10 cellular contexts compared by ENCODE assay signal in genomic region chr17:50059256-50059655, GRCh38. TPM values are rescaled to one million over a fixed set of nuclear protein-coding genes. Genes with fewer than 3 reads are reported as not detected.
DNase-seq lines count a peak whose midpoint lies in the region; ATAC-seq and TF ChIP-seq lines count a peak whose summit lies in the region.
"Had no signal": no experiment of that assay in that cellular context is flagged by ENCODE, and none has a peak within 500 bp of the region (broad histone marks: within the 10 kb centered on the region; RNA-seq: fewer than 3 reads in every experiment).

No MANE protein-coding gene starts in this region.

- H3K4me3 ChIP-seq in AG10803 (ENCODE audit: low read length) (peak overlapping the region; percentile 5; the same call in 1 of the 2 replicates), Panc1 (ENCODE audit: low read depth in 2 of 2, low read length in 2 of 2) (peak overlapping the region; percentile 63 to 99), esophagus squamous epithelium (peak overlapping the region in 2 of 4 donors; percentile 1 to 79), ovary (no peak overlapping the region)

- DNase-seq in AG10803 (ENCODE audit: low read depth) (no peak), Panc1 (ENCODE audit: low read depth, low spot score) (no peak), esophagus squamous epithelium (lab: John Stamatoyannopoulos, UW) (no peak), ovary (peak in 1 of 5 donors; percentile 34), amygdala (lab: John Stamatoyannopoulos, UW) (no peak), NCI-H2171 (lab: John Stamatoyannopoulos, UW) (no peak), OCI-M1 (lab: John Stamatoyannopoulos, UW) (no peak), HPDE6-E6E7 (ENCODE audit: extremely low spot score) (no peak)
- DNase-seq: activated naive CD4-positive, alpha-beta T cell treated with anti-CD3 and anti-CD28 coated beads, Interleukin-2, amount 50 U/mL, for 16 hours; naive B cell had no signal

- TF ChIP-seq CTCF in AG10803 (conservative IDR thresholded peaks at IDR 0.05; ENCODE audit: low read length) (no peak), Panc1 (IDR thresholded peaks at IDR 0.05) (no peak), esophagus squamous epithelium (IDR thresholded peaks at IDR 0.05) (no peak), ovary (IDR thresholded peaks at IDR 0.05) (no peak)

- peaks cover 69% of the 10 kb centered on the region for H3K4me1 ChIP-seq in Panc1 (ENCODE audit: control insufficient read depth, insufficient read depth, low read length)
- peaks cover 67 to 99% (median 87%) of the 10 kb centered on the region in 3 donors for H3K4me1 ChIP-seq in esophagus squamous epithelium
- peaks cover 54% of the 10 kb centered on the region for H3K4me1 ChIP-seq in ovary (ENCODE audit: insufficient read depth)

- no peaks in the 10 kb centered on the region for H3K27me3 ChIP-seq in Panc1 (ENCODE audit: control insufficient read depth, insufficient read depth, low read length)
- H3K27me3 ChIP-seq in esophagus squamous epithelium, result no peaks in the 10 kb centered on the region
- H3K27me3 ChIP-seq in ovary, result no peaks in the 10 kb centered on the region

- no peak for ATAC-seq in Panc1

- peaks cover 8% of the 10 kb centered on the region; the same call in 1 of the 2 replicates for H3K36me3 ChIP-seq in Panc1 (ENCODE audit: control insufficient read depth, insufficient read depth, low read length)
- H3K36me3 ChIP-seq in esophagus squamous epithelium, result no peaks in the 10 kb centered on the region
- no peaks in the 10 kb centered on the region for H3K36me3 ChIP-seq in ovary

- no peak for TF ChIP-seq EP300 in ovary (IDR thresholded peaks at IDR 0.05)

- WGBS in esophagus squamous epithelium, 2 donors, result 37 to 44% methylated on average over 1 to 2 of the region's 4 CpGs
- WGBS in ovary, 3 donors, result 41 to 51% (median 47%) methylated on average over 4 of the region's 4 CpGs

- in situ Hi-C loops in Panc1 (cut with HindIII; ENCODE audit: low pct_unique_long_range_greater_than_20kb, low sequenced_read_pairs), result no loop called here

- H3K9me3 ChIP-seq in Panc1 (ENCODE audit: control insufficient read depth, insufficient read depth, low read depth, low read length) (no peaks in the 10 kb centered on the region), esophagus squamous epithelium (no peaks in the 10 kb centered on the region), ovary (no peaks in the 10 kb centered on the region)

- no TSS peak for BruUV-seq in Panc1 (replicated peaks; lab: Mats Ljungman, UMichigan)

- peak overlapping the region; percentile 99 for H3K27ac ChIP-seq in Panc1 (ENCODE audit: low read length)
- peak overlapping the region; percentile 89 to 95 (median 92) for H3K27ac ChIP-seq in esophagus squamous epithelium
- H3K27ac ChIP-seq in ovary, result peak overlapping the region; percentile 37 to 93

- CTCF ChIA-PET in Panc1 (lab: Charles Lee), result no interaction called here

- POLR2A ChIA-PET in Panc1 (lab: Charles Lee), result interaction anchor here (0.6 kb wide), 1 partner anchor 7 kb away, joined by 6 read pairs; no protein-coding TSS in a partner anchor

- intact Hi-C loops in Panc1 (cut with micrococcal nuclease; ENCODE audit: unreplicated experiment) (no loop called here), esophagus squamous epithelium (cut with DNase I) (no loop called here), ovary (cut with DNase I) (no loop called here)

- TF ChIP-seq POLR2A in esophagus squamous epithelium (IDR thresholded peaks at IDR 0.05) (no peak), ovary (IDR thresholded peaks at IDR 0.05) (no peak)

RNA-seq across cellular contexts. Expression of gene ITGA3, which starts 3.3 kb away (rescaled TPM):
- total RNA-seq in Panc1 (2021; ENCODE audit: unreplicated experiment) (439 TPM), esophagus squamous epithelium (10 to 100 TPM; 44.4 to 86.3 (median 77.0) TPM), ovary (100 to 1,000 TPM in 1 of 7 donors, 10 to 100 TPM in 6; 23.6 to 132 (median 41.7) TPM)
- 291 TPM for polyA plus RNA-seq in Panc1 (2012; ENCODE audit: insufficient read length)
- 10 to 100 TPM; 28.2 to 34.2 TPM for polyA plus RNA-seq in ovary

RNA-seq across cellular contexts. Expression of gene PDK2, which starts 35.9 kb away (rescaled TPM):
- total RNA-seq in Panc1 (2021; ENCODE audit: unreplicated experiment) (46.0 TPM), esophagus squamous epithelium (10 to 100 TPM in 3 of 4 donors, 1 to 10 TPM in 1; 5.2 to 20.2 (median 12.8) TPM), ovary (10 to 100 TPM; 36.5 to 83.2 (median 54.7) TPM)
- polyA plus RNA-seq in Panc1 (2012; ENCODE audit: insufficient read length), result 79.3 TPM
- 10 to 100 TPM; 51.2 to 82.7 TPM for polyA plus RNA-seq in ovary
